Comparison of ENCODE assay signal across 7 cellular contexts in the genomic region with DNA sequence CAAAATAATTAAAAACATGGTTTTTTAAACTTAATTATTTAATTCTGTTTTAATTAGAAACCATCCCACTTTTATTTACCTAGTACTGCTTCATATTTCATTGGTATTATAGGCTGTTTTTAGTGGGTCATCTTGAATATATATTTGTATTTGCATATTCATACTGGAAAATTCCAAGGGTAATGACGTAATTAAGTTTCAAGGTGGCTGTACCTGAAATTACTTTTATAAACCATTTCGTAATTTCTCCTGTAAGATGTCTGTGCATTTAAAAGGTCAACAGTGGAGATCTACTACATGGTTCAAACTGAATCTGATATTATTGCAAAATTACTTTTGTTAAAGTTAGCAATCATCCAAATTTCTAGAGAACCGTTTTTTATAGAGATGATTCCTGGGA.
"Had no signal": no experiment of that assay in that cellular context is flagged by ENCODE, and none has a peak within 500 bp of the region (broad histone marks: within the 10 kb centered on the region; RNA-seq: fewer than 3 reads in every experiment).

No MANE protein-coding gene starts in this region.

- H3K36me3 Mint-ChIP-seq: IgD-negative memory B cell had no signal

- H3K27ac Mint-ChIP-seq: IgD-negative memory B cell had no signal

- H3K4me3 Mint-ChIP-seq: IgD-negative memory B cell had no signal

- ATAC-seq: K562 had no signal

- H3K4me1 Mint-ChIP-seq: IgD-negative memory B cell had no signal

- H3K4me3 ChIP-seq: K562 had no signal

- FAIRE-seq: HTR-8/SVneo, K562 had no signal

- H3K27me3 Mint-ChIP-seq: IgD-negative memory B cell had no signal

- DNase-seq: IMR-90, KBM-7, KG1 had no signal

- H3K27ac ChIP-seq: HL-60 had no signal
